In genomic region chrX:21972046-21972445, GRCh38 we compare ENCODE assay signal across 14 cellular contexts. TPM values are rescaled to one million over a fixed set of nuclear protein-coding genes. Genes with fewer than 3 reads are reported as not detected.
DNase-seq lines count a peak whose midpoint lies in the region; ATAC-seq, FAIRE-seq and TF ChIP-seq lines count a peak whose summit lies in the region.
"Had no signal": no experiment of that assay in that cellular context is flagged by ENCODE, and none has a peak within 500 bp of the region (broad histone marks: within the 10 kb centered on the region; RNA-seq: fewer than 3 reads in every experiment).

No MANE protein-coding gene starts in this region.

- TF ChIP-seq POLR2A in endothelial cell of umbilical vein (IDR thresholded peaks at IDR 0.05; ENCODE audit: low read depth, low read length) = no peak
- no peak for TF ChIP-seq POLR2A in upper lobe of left lung (IDR thresholded peaks at IDR 0.05)

- peaks cover 26% of the 10 kb centered on the region for H3K79me2 ChIP-seq in endothelial cell of umbilical vein (ENCODE audit: control insufficient read depth, insufficient read depth, low read length)

- TF ChIP-seq CTCF in endothelial cell of umbilical vein (IDR thresholded peaks at IDR 0.05; ENCODE audit: extremely low read depth in 1 of 2, insufficient read depth in 1 of 2, low read depth in 1 of 2, low read length in 2 of 2) = no peak
- no peak for TF ChIP-seq CTCF in upper lobe of left lung (IDR thresholded peaks at IDR 0.05)

- WGBS in upper lobe of left lung, 2 donors = 78 to 80% methylated on average over 5 of the region's 5 CpGs

- H3K9me1 ChIP-seq in endothelial cell of umbilical vein (replicated peaks; ENCODE audit: control insufficient read depth, extremely low read depth, insufficient read depth, low read length) = no peaks in the 10 kb centered on the region

- BruUV-seq in endothelial cell of umbilical vein (replicated peaks; lab: Mats Ljungman, UMichigan) = no TSS peak

- H3K4me3 ChIP-seq in endothelial cell of umbilical vein (replicated peaks in 1 of 3; ENCODE audit: insufficient read depth in 1 of 3, low read depth in 1 of 3, low read length in 3 of 3) (no peak overlapping the region), upper lobe of left lung (no peak overlapping the region)
- H3K4me3 ChIP-seq: A549 had no signal

- H3K4me3 Mint-ChIP-seq in activated CD4-positive, alpha-beta T cell treated with anti-CD3 and anti-CD28 coated beads, Interleukin-2, amount 10 ng/mL, durations not matched to agents 24 days and 14 days = peak overlapping the region; percentile 30
- no peak overlapping the region for H3K4me3 Mint-ChIP-seq in T-helper 17 cell
- H3K4me3 Mint-ChIP-seq: dendritic cell treated with granulocyte-macrophage colony-stimulating factor and Interleukin-4, amounts not matched to agents 40 ng/mL and 50 ng/mL, for 4 days had no signal

- peaks cover 51% of the 10 kb centered on the region for H3K36me3 Mint-ChIP-seq in activated CD4-positive, alpha-beta T cell treated with anti-CD3 and anti-CD28 coated beads, Interleukin-2, amount 10 ng/mL, durations not matched to agents 24 days and 14 days (ENCODE audit: low read depth)
- H3K36me3 Mint-ChIP-seq in T-helper 17 cell (ENCODE audit: low read depth) = no peaks in the 10 kb centered on the region

- peaks cover 34% of the 10 kb centered on the region for H3K4me1 Mint-ChIP-seq in activated CD4-positive, alpha-beta T cell treated with anti-CD3 and anti-CD28 coated beads, Interleukin-2, amount 10 ng/mL, durations not matched to agents 24 days and 14 days
- peaks cover 12% of the 10 kb centered on the region for H3K4me1 Mint-ChIP-seq in T-helper 17 cell

- CTCF ChIA-PET in endothelial cell of umbilical vein (lab: Charles Lee) = interaction anchor here (0.9 to 5.8 kb wide), 6 partner anchors 13 to 134 kb away, joined by 3 to 40 read pairs (median 6); partner anchors contain the start of gene MBTPS2

- H3K4me1 ChIP-seq in endothelial cell of umbilical vein (ENCODE audit: control insufficient read depth, extremely low read depth, insufficient read depth, low read length) = peaks cover 7% of the 10 kb centered on the region
- H3K4me1 ChIP-seq in upper lobe of left lung = peaks cover 0 to 9% (median 3%) of the 10 kb centered on the region in 4 donors
- H3K4me1 ChIP-seq: A549 had no signal

- no peaks in the 10 kb centered on the region for H4K20me1 ChIP-seq in endothelial cell of umbilical vein (replicated peaks; ENCODE audit: control insufficient read depth, extremely low read depth, insufficient read depth, low read length)

- DNase-seq in activated CD4-positive, alpha-beta T cell treated with anti-CD3 and anti-CD28 coated beads, Interleukin-2, amount 10 ng/mL, durations not matched to agents 24 days and 14 days = no peak
- DNase-seq in activated CD4-positive, alpha-beta T cell treated with anti-CD3 and anti-CD28 coated beads, Interleukin-2, amount 50 U/mL, for 48 hours = no peak
- no peak for DNase-seq in T-helper 17 cell
- no peak for DNase-seq in endothelial cell of umbilical vein (ENCODE audit: low read depth, low spot score)
- peak; percentile 91 for DNase-seq in renal cortical epithelial cell (ENCODE audit: low read depth)
- no peak for DNase-seq in upper lobe of left lung
- no peak for DNase-seq in left lobe of liver (ENCODE audit: low spot score)
- DNase-seq in GF-D8 (lab: John Stamatoyannopoulos, UW) = no peak
- DNase-seq: NCI-H146, SHP77 had no signal

- no peak for FAIRE-seq in endothelial cell of umbilical vein (lab: Jason Lieb, UNC)
- FAIRE-seq: A549, urothelium cell line had no signal

- dilution Hi-C loops in endothelial cell of umbilical vein (cut with MboI; ENCODE audit: extremely low pct_ligation_motif_present, low sequenced_read_pairs) = no loop called here

- ATAC-seq in T-helper 17 cell (no peak), upper lobe of left lung (ENCODE audit: low FRiP score in 2 of 2) (no peak), left lobe of liver (no peak)

- H3K27me3 ChIP-seq in endothelial cell of umbilical vein (ENCODE audit: control insufficient read depth in 2 of 2, insufficient read depth in 2 of 2, low read length in 2 of 2) (no peaks in the 10 kb centered on the region), upper lobe of left lung (no peaks in the 10 kb centered on the region)

- H3K36me3 ChIP-seq in endothelial cell of umbilical vein (ENCODE audit: control insufficient read depth in 2 of 2, extremely low read depth in 1 of 2, insufficient read depth in 2 of 2, low read length in 2 of 2) = peaks cover 2 to 3% of the 10 kb centered on the region in 2 experiments
- H3K36me3 ChIP-seq in upper lobe of left lung = peaks cover 0 to 15% (median 0%) of the 10 kb centered on the region in 4 donors

- H3K27ac Mint-ChIP-seq in activated CD4-positive, alpha-beta T cell treated with anti-CD3 and anti-CD28 coated beads, Interleukin-2, amount 10 ng/mL, durations not matched to agents 24 days and 14 days = peak overlapping the region; percentile 85
- peak overlapping the region; percentile 93 for H3K27ac Mint-ChIP-seq in T-helper 17 cell
- H3K27ac Mint-ChIP-seq: dendritic cell treated with granulocyte-macrophage colony-stimulating factor and Interleukin-4, amounts not matched to agents 40 ng/mL and 50 ng/mL, for 4 days had no signal

- intact Hi-C loops in activated CD4-positive, alpha-beta T cell treated with anti-CD3 and anti-CD28 coated beads, Interleukin-2, amount 10 ng/mL, durations not matched to agents 24 days and 14 days (cut with micrococcal nuclease) = loop anchor here (2.0 to 10.0 kb wide), 2 partner anchors 31 to 1447 kb away; partner anchors contain the start of gene SMS
- intact Hi-C loops in endothelial cell of umbilical vein (cut with micrococcal nuclease) = loop anchor here (1.0 to 10.0 kb wide), 4 partner anchors 29 to 597 kb away; partner anchors contain the start of genes CNKSR2 and MBTPS2

- no peaks in the 10 kb centered on the region for H3K9me3 Mint-ChIP-seq in activated CD4-positive, alpha-beta T cell treated with anti-CD3 and anti-CD28 coated beads, Interleukin-2, amount 10 ng/mL, durations not matched to agents 24 days and 14 days
- H3K9me3 Mint-ChIP-seq: dendritic cell treated with granulocyte-macrophage colony-stimulating factor and Interleukin-4, amounts not matched to agents 40 ng/mL and 50 ng/mL, for 4 days; IgD-negative memory B cell had no signal

- no peak overlapping the region for H2AFZ ChIP-seq in endothelial cell of umbilical vein (ENCODE audit: low read depth, low read length)

- peak overlapping the region; percentile 4 for H3K27ac ChIP-seq in endothelial cell of umbilical vein (ENCODE audit: insufficient read depth, low read depth, low read length)
- no peak overlapping the region for H3K27ac ChIP-seq in upper lobe of left lung
- H3K27ac ChIP-seq: A549 had no signal

- H3K4me2 ChIP-seq in endothelial cell of umbilical vein (ENCODE audit: insufficient read depth, low read length) = no peak overlapping the region
- H3K4me2 ChIP-seq: A549 had no signal

- TF ChIP-seq EP300 in upper lobe of left lung (IDR thresholded peaks at IDR 0.05) = no peak

- no peaks in the 10 kb centered on the region for H3K9me3 ChIP-seq in T-helper 17 cell (ENCODE audit: control insufficient read depth, low read length, poor library complexity, severe bottlenecking)
- H3K9me3 ChIP-seq in endothelial cell of umbilical vein (replicated peaks; ENCODE audit: control insufficient read depth, insufficient read depth, low read length) = no peaks in the 10 kb centered on the region
- H3K9me3 ChIP-seq in upper lobe of left lung = no peaks in the 10 kb centered on the region
- H3K9me3 ChIP-seq: A549 had no signal

- no peaks in the 10 kb centered on the region for H3K27me3 Mint-ChIP-seq in activated CD4-positive, alpha-beta T cell treated with anti-CD3 and anti-CD28 coated beads, Interleukin-2, amount 10 ng/mL, durations not matched to agents 24 days and 14 days
- no peaks in the 10 kb centered on the region for H3K27me3 Mint-ChIP-seq in T-helper 17 cell
- H3K27me3 Mint-ChIP-seq: dendritic cell treated with granulocyte-macrophage colony-stimulating factor and Interleukin-4, amounts not matched to agents 40 ng/mL and 50 ng/mL, for 4 days; IgD-negative memory B cell had no signal

- POLR2A ChIA-PET in endothelial cell of umbilical vein (lab: Charles Lee) = no interaction called here

- no peak overlapping the region for H3K9ac ChIP-seq in endothelial cell of umbilical vein (replicated peaks; ENCODE audit: extremely low read depth, insufficient read depth, low read length)

TF ChIP-seq in endothelial cell of umbilical vein, 7 proteins besides CTCF, POLR2A, EP300 and RAD21:
- no peak for TF ChIP-seq POLR2AphosphoS5 (IDR thresholded peaks at IDR 0.05; ENCODE audit: insufficient read depth, low read depth, low read length)
- no peak for TF ChIP-seq FOS (IDR thresholded peaks at IDR 0.05; ENCODE audit: borderline replicate concordance, insufficient read depth, low read length)
- no peak for TF ChIP-seq GATA2 (IDR thresholded peaks at IDR 0.05; ENCODE audit: insufficient read depth, insufficient read length, low read depth, low read length)
- TF ChIP-seq EZH2 (IDR thresholded peaks at IDR 0.05; ENCODE audit: borderline replicate concordance, low read depth, low read length, severe bottlenecking) = no peak
- no peak for TF ChIP-seq MAX (IDR thresholded peaks at IDR 0.05; ENCODE audit: insufficient read depth, insufficient read length)
- TF ChIP-seq JUN (IDR thresholded peaks at IDR 0.05; ENCODE audit: borderline replicate concordance, insufficient read depth, insufficient read length, low read depth) = no peak
- no peak for TF ChIP-seq MYC (IDR thresholded peaks at IDR 0.05; ENCODE audit: low read depth, low read length)

RNA-seq across cellular contexts. Expression of gene SMS, which starts 31.5 kb away (rescaled TPM):
- 161 and 162 TPM in 2 replicates for total RNA-seq in activated CD4-positive, alpha-beta T cell treated with anti-CD3 and anti-CD28 coated beads, Interleukin-2, amount 10 ng/mL, durations not matched to agents 24 days and 14 days
- 10 to 100 TPM; 15.6 to 19.6 TPM for total RNA-seq in T-helper 17 cell
- 173 and 177 TPM in 2 replicates for total RNA-seq in endothelial cell of umbilical vein
- 45.5 and 57.1 TPM in 2 replicates for polyA plus RNA-seq in endothelial cell of umbilical vein
- polyA plus RNA-seq in endothelial cell of umbilical vein (2011; cell fraction: cytosol; rRNA removed) = 91.1 and 95.9 TPM in 2 replicates
- 38.6 and 56.7 TPM in 2 replicates for polyA plus RNA-seq in endothelial cell of umbilical vein (2011; cell fraction: nucleus; rRNA removed)
- 171 and 211 TPM in 2 replicates for polyA plus RNA-seq in endothelial cell of umbilical vein (2012)
- polyA minus RNA-seq in endothelial cell of umbilical vein = 41.3 and 48.6 TPM in 2 replicates
- polyA minus RNA-seq in endothelial cell of umbilical vein (2011; cell fraction: cytosol; rRNA and poly(A)+ RNA removed) = 167 TPM
- polyA minus RNA-seq in endothelial cell of umbilical vein (2011; cell fraction: nucleus; rRNA and poly(A)+ RNA removed) = 20.0 and 22.6 TPM in 2 replicates
- 341 and 398 TPM in 2 replicates for total RNA-seq in renal cortical epithelial cell
- total RNA-seq in upper lobe of left lung = 10 to 100 TPM; 23.3 to 53.5 (median 50.2) TPM
- 17.8 TPM for total RNA-seq in left lobe of liver
